1 cellular context compared by ENCODE assay signal in genomic region chr14:29215853-29216252, GRCh38.
TF ChIP-seq lines count a peak whose summit lies in the region.

No MANE protein-coding gene starts in this region.

TF ChIP-seq in HepG2, 621 proteins besides CTCF, POLR2A, EP300 and RAD21 (continued from another document):
- peak; percentile 66 for TF ChIP-seq CREB1 (IDR thresholded peaks at IDR 0.05)
- no peak for TF ChIP-seq CREB1 (CRISPR knock-in tag; IDR thresholded peaks at IDR 0.05)
- no peak for TF ChIP-seq HBP1 (CRISPR knock-in tag; IDR thresholded peaks at IDR 0.05; ENCODE audit: low read depth)
